1 cellular context compared by ENCODE assay signal in the genomic region with DNA sequence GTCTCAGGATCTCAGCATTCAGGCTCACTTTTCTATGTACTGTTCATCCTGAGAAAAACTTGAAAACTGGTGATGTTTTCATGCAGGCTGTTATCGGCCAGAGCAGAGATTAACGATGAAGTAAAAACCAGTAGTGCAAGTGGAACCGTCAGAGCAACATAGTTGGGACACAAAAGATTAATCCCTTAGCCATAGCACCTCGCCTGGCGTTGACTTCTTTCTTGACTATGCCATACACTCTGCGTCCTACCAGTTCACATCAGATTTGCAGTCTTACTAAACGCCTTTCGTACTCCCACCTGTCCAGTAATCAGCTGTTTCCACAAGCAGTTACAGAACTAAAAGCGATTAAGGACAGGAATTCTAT.
TF ChIP-seq lines count a peak whose summit lies in the region.

No MANE protein-coding gene starts in this region.

TF ChIP-seq in WTC11, 78 proteins besides CTCF, POLR2A, EP300 and RAD21 (continued from another document):
- TF ChIP-seq, protein P1, sequence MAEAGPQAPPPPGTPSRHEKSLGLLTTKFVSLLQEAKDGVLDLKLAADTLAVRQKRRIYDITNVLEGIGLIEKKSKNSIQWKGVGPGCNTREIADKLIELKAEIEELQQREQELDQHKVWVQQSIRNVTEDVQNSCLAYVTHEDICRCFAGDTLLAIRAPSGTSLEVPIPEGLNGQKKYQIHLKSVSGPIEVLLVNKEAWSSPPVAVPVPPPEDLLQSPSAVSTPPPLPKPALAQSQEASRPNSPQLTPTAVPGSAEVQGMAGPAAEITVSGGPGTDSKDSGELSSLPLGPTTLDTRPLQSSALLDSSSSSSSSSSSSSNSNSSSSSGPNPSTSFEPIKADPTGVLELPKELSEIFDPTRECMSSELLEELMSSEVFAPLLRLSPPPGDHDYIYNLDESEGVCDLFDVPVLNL (CRISPR knock-in tag; IDR thresholded peaks at IDR 0.05; ENCODE audit: borderline replicate concordance, low read depth) = no peak
- TF ChIP-seq ZNF121 (CRISPR knock-in tag; IDR thresholded peaks at IDR 0.05) (no peak), KAT7 (CRISPR knock-in tag; IDR thresholded peaks at IDR 0.05; ENCODE audit: borderline replicate concordance) (no peak), JAZF1 (CRISPR knock-in tag; IDR thresholded peaks at IDR 0.05) (no peak), MXD4 (CRISPR knock-in tag; IDR thresholded peaks at IDR 0.05; ENCODE audit: borderline replicate concordance) (no peak)
